8 cellular contexts compared by ENCODE assay signal in the genomic region with DNA sequence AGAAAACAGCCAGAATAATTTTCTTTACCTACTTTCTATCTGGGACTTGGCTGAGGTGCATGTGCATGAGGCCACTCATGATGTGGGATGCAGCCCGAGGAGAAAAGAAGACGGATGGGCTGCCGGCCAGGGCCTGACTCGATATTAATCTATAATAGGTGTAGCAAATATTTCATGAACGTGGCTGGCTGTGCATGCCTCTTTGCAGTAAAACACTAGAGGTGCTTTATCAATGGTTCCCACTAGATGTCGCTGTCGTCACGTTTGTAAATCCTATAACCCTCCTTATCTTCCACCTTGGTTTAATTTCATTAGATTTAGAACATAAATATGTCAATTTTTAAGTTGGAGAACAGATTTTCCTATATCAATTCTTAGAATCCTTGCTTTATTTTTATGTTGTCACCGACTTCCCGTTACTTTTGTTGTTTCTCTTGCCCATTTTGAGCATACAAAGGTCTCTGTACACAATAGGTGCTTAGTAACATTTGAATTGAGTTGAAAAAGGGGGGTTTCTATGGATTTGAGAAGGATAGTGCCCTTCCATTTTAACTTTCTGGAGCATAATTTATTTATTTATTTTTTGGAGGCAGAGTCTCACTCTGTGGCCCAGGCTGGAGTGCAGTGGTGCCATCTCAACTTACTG. TPM values are rescaled to one million over a fixed set of nuclear protein-coding genes. Genes with fewer than 3 reads are reported as not detected.
A peak's percentile ranks its signal among the peaks of the same experiment; 100 is the strongest.
DNase-seq lines count a peak whose midpoint lies in the region; ATAC-seq and TF ChIP-seq lines count a peak whose summit lies in the region.

No MANE protein-coding gene starts in this region.

- H3K27ac ChIP-seq in heart right ventricle, result no peak overlapping the region

- intact Hi-C loops in heart right ventricle (cut with DNase I), result loop anchor here in 4 of 10 donors (5.0 to 10.0 kb wide), 2 partner anchors 1142 to 1715 kb away; no protein-coding TSS in a partner anchor

- peak; percentile 72 for ATAC-seq in GM19372 (IDR thresholded peaks at IDR 0.05; ENCODE audit: low read depth, unreplicated experiment)
- ATAC-seq in heart right ventricle, result peak in 5 of 8 donors; percentile 61 to 75 (median 64)

- TF ChIP-seq RAD21 in Ishikawa (IDR thresholded peaks at IDR 0.05; ENCODE audit: low read depth), result peak; percentile 76

- H3K4me1 ChIP-seq in heart right ventricle, result no peaks in the 10 kb centered on the region

- H3K9me3 ChIP-seq in heart right ventricle, result peaks cover 0 to 23% (median 0%) of the 10 kb centered on the region in 11 donors

- H3K4me3 ChIP-seq in heart right ventricle, result no peak overlapping the region

- peak; percentile 58 to 91 (median 84) for TF ChIP-seq CTCF in heart right ventricle (IDR thresholded peaks at IDR 0.05)

- no peak for TF ChIP-seq EP300 in Ishikawa (IDR thresholded peaks at IDR 0.05; ENCODE audit: borderline replicate concordance)

- 3% methylated on average over 10 of the region's 10 CpGs for WGBS in heart right ventricle, 2 donors

- peaks cover 0 to 18% (median 5%) of the 10 kb centered on the region in 7 donors for H3K27me3 ChIP-seq in heart right ventricle

- DNase-seq in COLO668 (lab: John Stamatoyannopoulos, UW; ENCODE audit: unreplicated experiment), result peak; percentile 71
- peak; percentile 76 for DNase-seq in OCI-M1 (lab: John Stamatoyannopoulos, UW)
- DNase-seq in activated naive CD4-positive, alpha-beta T cell treated with anti-CD3 and anti-CD28 coated beads, Interleukin-2, amount 50 U/mL, for 16 hours, result peak; percentile 21
- peak in 1 of 2 donors; percentile 49 for DNase-seq in heart right ventricle
- DNase-seq in retina, result peak; percentile 60
- DNase-seq in NK-92 treated with Interleukin-12 subunit alpha and Interleukin-12 subunit beta, amount 100 ng/mL, for 24 hours (lab: John Stamatoyannopoulos, UW), result no peak

- no peaks in the 10 kb centered on the region for H3K36me3 ChIP-seq in heart right ventricle

TF ChIP-seq in Ishikawa, 13 proteins besides CTCF, POLR2A, EP300 and RAD21:
- no peak for TF ChIP-seq YY1 (IDR thresholded peaks at IDR 0.05; ENCODE audit: low read depth)
- TF ChIP-seq TAF1 (IDR thresholded peaks at IDR 0.05; ENCODE audit: low read depth), result no peak
- no peak for TF ChIP-seq CREB1 (IDR thresholded peaks at IDR 0.05; ENCODE audit: low read depth)
- no peak for TF ChIP-seq NFIC (IDR thresholded peaks at IDR 0.05)
- no peak for TF ChIP-seq CEBPB (IDR thresholded peaks at IDR 0.05)
- TF ChIP-seq ZBTB7A (IDR thresholded peaks at IDR 0.05; ENCODE audit: low read depth), result no peak
- TF ChIP-seq, protein P1, sequence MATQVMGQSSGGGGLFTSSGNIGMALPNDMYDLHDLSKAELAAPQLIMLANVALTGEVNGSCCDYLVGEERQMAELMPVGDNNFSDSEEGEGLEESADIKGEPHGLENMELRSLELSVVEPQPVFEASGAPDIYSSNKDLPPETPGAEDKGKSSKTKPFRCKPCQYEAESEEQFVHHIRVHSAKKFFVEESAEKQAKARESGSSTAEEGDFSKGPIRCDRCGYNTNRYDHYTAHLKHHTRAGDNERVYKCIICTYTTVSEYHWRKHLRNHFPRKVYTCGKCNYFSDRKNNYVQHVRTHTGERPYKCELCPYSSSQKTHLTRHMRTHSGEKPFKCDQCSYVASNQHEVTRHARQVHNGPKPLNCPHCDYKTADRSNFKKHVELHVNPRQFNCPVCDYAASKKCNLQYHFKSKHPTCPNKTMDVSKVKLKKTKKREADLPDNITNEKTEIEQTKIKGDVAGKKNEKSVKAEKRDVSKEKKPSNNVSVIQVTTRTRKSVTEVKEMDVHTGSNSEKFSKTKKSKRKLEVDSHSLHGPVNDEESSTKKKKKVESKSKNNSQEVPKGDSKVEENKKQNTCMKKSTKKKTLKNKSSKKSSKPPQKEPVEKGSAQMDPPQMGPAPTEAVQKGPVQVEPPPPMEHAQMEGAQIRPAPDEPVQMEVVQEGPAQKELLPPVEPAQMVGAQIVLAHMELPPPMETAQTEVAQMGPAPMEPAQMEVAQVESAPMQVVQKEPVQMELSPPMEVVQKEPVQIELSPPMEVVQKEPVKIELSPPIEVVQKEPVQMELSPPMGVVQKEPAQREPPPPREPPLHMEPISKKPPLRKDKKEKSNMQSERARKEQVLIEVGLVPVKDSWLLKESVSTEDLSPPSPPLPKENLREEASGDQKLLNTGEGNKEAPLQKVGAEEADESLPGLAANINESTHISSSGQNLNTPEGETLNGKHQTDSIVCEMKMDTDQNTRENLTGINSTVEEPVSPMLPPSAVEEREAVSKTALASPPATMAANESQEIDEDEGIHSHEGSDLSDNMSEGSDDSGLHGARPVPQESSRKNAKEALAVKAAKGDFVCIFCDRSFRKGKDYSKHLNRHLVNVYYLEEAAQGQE (IDR thresholded peaks at IDR 0.05; ENCODE audit: low read depth), result no peak
- TF ChIP-seq, protein P2, sequence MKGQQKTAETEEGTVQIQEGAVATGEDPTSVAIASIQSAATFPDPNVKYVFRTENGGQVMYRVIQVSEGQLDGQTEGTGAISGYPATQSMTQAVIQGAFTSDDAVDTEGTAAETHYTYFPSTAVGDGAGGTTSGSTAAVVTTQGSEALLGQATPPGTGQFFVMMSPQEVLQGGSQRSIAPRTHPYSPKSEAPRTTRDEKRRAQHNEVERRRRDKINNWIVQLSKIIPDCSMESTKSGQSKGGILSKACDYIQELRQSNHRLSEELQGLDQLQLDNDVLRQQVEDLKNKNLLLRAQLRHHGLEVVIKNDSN (IDR thresholded peaks at IDR 0.05), result no peak
- TF ChIP-seq, protein P3, sequence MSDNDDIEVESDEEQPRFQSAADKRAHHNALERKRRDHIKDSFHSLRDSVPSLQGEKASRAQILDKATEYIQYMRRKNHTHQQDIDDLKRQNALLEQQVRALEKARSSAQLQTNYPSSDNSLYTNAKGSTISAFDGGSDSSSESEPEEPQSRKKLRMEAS (IDR thresholded peaks at IDR 0.05), result no peak
- TF ChIP-seq TCF12 (IDR thresholded peaks at IDR 0.05; ENCODE audit: low read depth), result no peak
- no peak for TF ChIP-seq FOXM1 (IDR thresholded peaks at IDR 0.05; ENCODE audit: borderline replicate concordance, low read depth)
- TF ChIP-seq TEAD4 (IDR thresholded peaks at IDR 0.05), result no peak
- TF ChIP-seq EGR1 (IDR thresholded peaks at IDR 0.05), result no peak

RNA-seq across cellular contexts. Expression of a gene that starts 19.6 kb away (rescaled TPM):
- total RNA-seq in heart right ventricle, result 1 to 10 TPM in 7 of 10 donors, under 1 TPM in 3; 0.49 to 2.2 (median 1.3) TPM
- polyA plus RNA-seq in heart right ventricle, result under 1 TPM; 0.03 to 0.29 TPM
